ENCODE assay signal across 17 cellular contexts in genomic region chr1:154741747-154742495, GRCh38.
DNase-seq lines count a peak whose midpoint lies in the region; ATAC-seq, FAIRE-seq and TF ChIP-seq lines count a peak whose summit lies in the region.
"Had no signal": no experiment of that assay in that cellular context is flagged by ENCODE, and none has a peak within 500 bp of the region (broad histone marks: within the 10 kb centered on the region; RNA-seq: fewer than 3 reads in every experiment).

No MANE protein-coding gene starts in this region.

- ATAC-seq in HG03354 (IDR thresholded peaks at IDR 0.05; ENCODE audit: poor library complexity, severe bottlenecking, unreplicated experiment) = no peak

- no peak for FAIRE-seq in GM19239 (lab: Jason Lieb, UNC)
- FAIRE-seq: endometrium had no signal

- DNase-seq in HuH-7.5 (ENCODE audit: low spot score) = peak; percentile 41
- no peak for DNase-seq in epithelial cell of proximal tubule (ENCODE audit: low read depth)
- DNase-seq in kidney tubule cell (ENCODE audit: low spot score) = peak; percentile 51
- no peak for DNase-seq in activated CD8-positive, alpha-beta memory T cell treated with anti-CD3 and anti-CD28 coated beads, Interleukin-2, amount 50 U/mL, for 4 hours
- no peak for DNase-seq in GM19239 (ENCODE audit: insufficient read length, low spot score)
- no peak for DNase-seq in stimulated activated CD4-positive, alpha-beta T cell treated with anti-CD3 and anti-CD28 coated beads, Interleukin-4, amount 100 ng/mL, for 1 hour
- DNase-seq: activated CD4-positive, alpha-beta T cell treated with anti-CD3 and anti-CD28 coated beads, Interleukin-2, amount 50 U/mL, for 1 hour; Calu3; NCI-H1436 treated with DMSO at 0.1 percent for 48 hours; NCI-H69; nucleus accumbens; Peyer's patch had no signal

- no peak overlapping the region for H3K4me3 ChIP-seq in epithelial cell of proximal tubule (ENCODE audit: low read depth, low read length)
- H3K4me3 ChIP-seq: lung, Peyer's patch, thoracic aorta had no signal

- TF ChIP-seq CTCF in 22Rv1 (IDR thresholded peaks at IDR 0.05) (peak; percentile 44), epithelial cell of proximal tubule (conservative IDR thresholded peaks at IDR 0.05; ENCODE audit: low read depth, low read length) (peak; percentile 54)

- no peak overlapping the region for H3K27ac ChIP-seq in 22Rv1
- H3K27ac ChIP-seq: thoracic aorta had no signal

Comparison
In these comparisons a context has a peak if more than half of its experiments do, and no peak if none do; other contexts are left out.
1. DNase-seq: peak in HuH-7.5 (single experiment) and kidney tubule cell (single experiment); none in epithelial cell of proximal tubule (single experiment), activated CD8-positive, alpha-beta memory T cell treated with anti-CD3 and anti-CD28 coated beads, Interleukin-2, amount 50 U/mL, for 4 hours (single experiment), GM19239 (single experiment) and stimulated activated CD4-positive, alpha-beta T cell treated with anti-CD3 and anti-CD28 coated beads, Interleukin-4, amount 100 ng/mL, for 1 hour (single experiment).